ENCODE assay signal across 23 cellular contexts in the genomic region with DNA sequence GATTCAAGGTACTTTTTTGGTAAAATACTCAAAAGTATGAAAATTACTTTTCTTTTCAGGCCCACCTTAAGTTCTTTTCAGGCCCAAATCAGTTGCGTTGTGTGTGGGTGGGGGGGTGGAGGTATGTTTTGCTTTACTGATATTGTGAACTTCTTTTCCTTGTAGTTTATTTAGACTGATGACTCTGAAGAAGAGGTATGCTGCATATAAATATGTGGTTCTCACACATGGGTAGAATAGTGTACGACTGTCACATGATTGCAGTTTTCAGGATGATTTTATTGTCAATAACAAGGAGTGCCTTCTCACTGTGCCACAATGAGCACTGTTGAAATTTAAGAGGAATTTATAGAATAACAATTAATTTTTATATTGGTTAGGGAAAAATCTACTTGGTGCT.
DNase-seq lines count a peak whose midpoint lies in the region; ATAC-seq and TF ChIP-seq lines count a peak whose summit lies in the region.
"Had no signal": no experiment of that assay in that cellular context is flagged by ENCODE, and none has a peak within 500 bp of the region (broad histone marks: within the 10 kb centered on the region; RNA-seq: fewer than 3 reads in every experiment).

No MANE protein-coding gene starts in this region.

- H3K4me2 ChIP-seq in fibroblast of lung (ENCODE audit: extremely low read depth, insufficient read depth, low read length) = no peak overlapping the region
- H3K4me2 ChIP-seq in smooth muscle cell = peak overlapping the region; percentile 27
- H3K4me2 ChIP-seq: A549 had no signal

- H3K79me2 ChIP-seq in fibroblast of lung (ENCODE audit: control insufficient read depth, insufficient read depth, low read length) (no peaks in the 10 kb centered on the region), smooth muscle cell (ENCODE audit: low read depth) (no peaks in the 10 kb centered on the region)

- no peaks in the 10 kb centered on the region for H3F3A ChIP-seq in smooth muscle cell (ENCODE audit: low read depth)

- TF ChIP-seq CTCF in fibroblast of lung (conservative IDR thresholded peaks at IDR 0.05 in 1 of 2, IDR thresholded peaks at IDR 0.05 in 1 of 2; ENCODE audit: low read depth in 1 of 2, low read length in 2 of 2) = no peak
- TF ChIP-seq CTCF in smooth muscle cell (IDR thresholded peaks at IDR 0.05; ENCODE audit: borderline replicate concordance, insufficient read depth, poor library complexity, severe bottlenecking) = no peak

- H2AFZ ChIP-seq in fibroblast of lung (ENCODE audit: low read length) = no peak overlapping the region
- H2AFZ ChIP-seq in smooth muscle cell (ENCODE audit: low read depth) = no peak overlapping the region

- H3K9ac ChIP-seq in fibroblast of lung (ENCODE audit: insufficient read depth, low read length) (no peak overlapping the region), smooth muscle cell (ENCODE audit: low read depth) (no peak overlapping the region)

- ATAC-seq in HG02981 (IDR thresholded peaks at IDR 0.05; ENCODE audit: unreplicated experiment) = no peak
- ATAC-seq: A549, PC-3 had no signal

- no peak overlapping the region for H3K27ac ChIP-seq in fibroblast of lung (ENCODE audit: insufficient read depth, low read length)
- H3K27ac ChIP-seq in smooth muscle cell (ENCODE audit: low read depth) = no peak overlapping the region
- H3K27ac ChIP-seq: A549 had no signal

- no peaks in the 10 kb centered on the region for H3K36me3 ChIP-seq in fibroblast of lung (ENCODE audit: control insufficient read depth, insufficient read depth, low read length)
- no peaks in the 10 kb centered on the region for H3K36me3 ChIP-seq in smooth muscle cell (ENCODE audit: low read depth)
- H3K36me3 ChIP-seq: BE2C, MG63 had no signal

- H3K4me1 ChIP-seq in fibroblast of lung (ENCODE audit: control insufficient read depth, extremely low read depth, insufficient read depth, low read length) (no peaks in the 10 kb centered on the region), smooth muscle cell (ENCODE audit: low read depth) (peaks cover 41% of the 10 kb centered on the region)
- H3K4me1 ChIP-seq: A549, BE2C had no signal

- 47% methylated on average over 2 of the region's 2 CpGs for WGBS in smooth muscle cell (ENCODE audit: low lambda C conversion rate)

- no peaks in the 10 kb centered on the region for H3K27me3 ChIP-seq in fibroblast of lung (ENCODE audit: control insufficient read depth, insufficient read depth, low read length)
- H3K27me3 ChIP-seq in smooth muscle cell (ENCODE audit: low read depth) = no peaks in the 10 kb centered on the region
- H3K27me3 ChIP-seq: BE2C, MG63 had no signal

- no peak overlapping the region for H3K4me3 ChIP-seq in fibroblast of lung (replicated peaks in 1 of 4; ENCODE audit: control extremely low read depth in 1 of 4, insufficient read depth in 1 of 4, low read depth in 3 of 4, low read length in 4 of 4)
- H3K4me3 ChIP-seq in smooth muscle cell = no peak overlapping the region
- H3K4me3 ChIP-seq: A549, MG63 had no signal

- no peaks in the 10 kb centered on the region for H3K9me3 ChIP-seq in fibroblast of lung (ENCODE audit: control insufficient read depth, insufficient read depth, low read depth, low read length)
- peaks cover 4% of the 10 kb centered on the region for H3K9me3 ChIP-seq in smooth muscle cell (replicated peaks; ENCODE audit: low read depth)
- H3K9me3 ChIP-seq: BE2C, MG63 had no signal

- no peaks in the 10 kb centered on the region for H4K20me1 ChIP-seq in fibroblast of lung (ENCODE audit: control insufficient read depth, extremely low read depth, insufficient read depth, low read length)
- H4K20me1 ChIP-seq in smooth muscle cell (ENCODE audit: low read depth) = no peaks in the 10 kb centered on the region

- DNase-seq in ELR (ENCODE audit: low read depth) (peak; percentile 59), M059J (ENCODE audit: low read depth) (peak; percentile 18), fibroblast of lung (ENCODE audit: low read depth in 2 of 2) (peak; percentile 34 to 38), smooth muscle cell (lab: John Stamatoyannopoulos, UW; ENCODE audit: unreplicated experiment) (no peak), NCI-H2029 treated with DMSO at 0.1 percent for 48 hours (lab: John Stamatoyannopoulos, UW) (no peak)
- no peak for DNase-seq in stimulated activated naive CD4-positive, alpha-beta T cell treated with Interleukin-2 at 50 U/mL for 16 hours (lab: John Stamatoyannopoulos, UW)
- DNase-seq: BE2C; CD4-positive, CD25-positive, alpha-beta regulatory T cell; COR-L47; DND-41; GDM1; H9; MG63; NCI-H1417; NCI-H187; NCI-H2107; NCI-H446 treated with DMSO at 0.1 percent for 48 hours; NCI-H526 treated with DMSO at 0.1 percent for 48 hours; PC-3; Right ventricle myocardium superior; SW 1271 had no signal

Comparison
In these comparisons a context has a peak if more than half of its experiments do, and no peak if none do; other contexts are left out.
1. DNase-seq: peak in ELR (single experiment), M059J (single experiment) and fibroblast of lung (2 of 2); none in smooth muscle cell (single experiment), stimulated activated naive CD4-positive, alpha-beta T cell treated with Interleukin-2 at 50 U/mL for 16 hours (single experiment) and NCI-H2029 treated with DMSO at 0.1 percent for 48 hours (single experiment).